In the genomic region with DNA sequence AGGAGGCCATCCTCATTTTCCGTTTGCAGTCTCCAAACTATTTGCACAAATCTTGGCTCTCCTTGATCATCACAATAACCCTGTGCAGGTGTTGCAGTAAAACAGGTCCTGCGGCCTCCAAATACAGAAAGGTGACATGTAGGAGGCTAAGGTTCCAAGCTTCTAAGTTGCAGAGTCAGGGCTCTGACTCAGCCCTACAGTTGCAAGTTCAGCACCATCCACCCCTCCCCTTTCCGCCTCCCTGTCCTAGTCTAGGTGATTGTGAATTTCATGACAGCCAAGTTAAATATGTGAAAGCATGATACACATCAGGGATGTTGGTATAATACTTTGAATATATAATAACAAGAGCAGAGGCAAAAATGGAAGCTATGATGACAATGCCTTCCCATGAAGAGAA, we compare ENCODE assay signal across 32 cellular contexts.
"Had no signal": no experiment of that assay in that cellular context is flagged by ENCODE, and none has a peak within 500 bp of the region (broad histone marks: within the 10 kb centered on the region; RNA-seq: fewer than 3 reads in every experiment).

No MANE protein-coding gene starts in this region.

- H3K4me3 Mint-ChIP-seq: activated CD4-positive, alpha-beta memory T cell treated with anti-CD3 and anti-CD28 coated beads for 36 hours; activated CD4-positive, alpha-beta T cell treated with anti-CD3 and anti-CD28 coated beads for 36 hours; activated CD4-positive, alpha-beta T cell treated with anti-CD3 and anti-CD28 coated beads, Interleukin-2, amount 10 ng/mL, durations not matched to agents 24 days and 14 days; activated CD8-positive, alpha-beta memory T cell treated with anti-CD3 and anti-CD28 coated beads, Interleukin-2, amount 10 ng/mL, durations not matched to agents 7 days and 5 days; activated CD8-positive, alpha-beta T cell treated with anti-CD3 and anti-CD28 coated beads, Interleukin-2, amount 10 ng/mL, durations not matched to agents 7 days and 5 days; activated naive CD4-positive, alpha-beta T cell treated with anti-CD3 and anti-CD28 coated beads for 36 hours; activated naive CD4-positive, alpha-beta T cell treated with anti-CD3 and anti-CD28 coated beads, Interleukin-2, amount 50 U/mL, for 24 hours; activated naive CD8-positive, alpha-beta T cell treated with anti-CD3 and anti-CD28 coated beads for 36 hours; activated naive CD8-positive, alpha-beta T cell treated with anti-CD3 and anti-CD28 coated beads, Interleukin-2, amount 50 U/mL, for 24 hours; activated T-helper 1 cell treated with anti-CD3 and anti-CD28 coated beads, Interleukin-12 subunit alpha, Interleukin-12 subunit beta, Interleukin-2, Interleukin-4 antibody, amounts not matched to agents 30 ng/mL and 10 ng/mL and 1 ng/mL, durations not matched to agents 14 hours and 24 hours and 36 hours; endodermal cell had no signal

- DNase-seq: activated CD4-positive, alpha-beta memory T cell treated with anti-CD3 and anti-CD28 coated beads for 36 hours; activated CD4-positive, alpha-beta T cell treated with anti-CD3 and anti-CD28 coated beads for 36 hours; activated CD4-positive, alpha-beta T cell treated with anti-CD3 and anti-CD28 coated beads, Interleukin-2, amount 10 ng/mL, durations not matched to agents 24 days and 14 days; activated CD4-positive, CD25-positive, alpha-beta regulatory T cell; activated CD4-positive, CD25-positive, alpha-beta regulatory T cell treated with anti-CD3 and anti-CD28 coated beads, Interleukin-2, amount 50 U/mL, for 72 hours; activated CD8-positive, alpha-beta memory T cell treated with anti-CD3 and anti-CD28 coated beads, Interleukin-2, amount 10 ng/mL, durations not matched to agents 7 days and 5 days; activated CD8-positive, alpha-beta memory T cell treated with anti-CD3 and anti-CD28 coated beads, Interleukin-2, amount 50 U/mL, for 4 hours; activated CD8-positive, alpha-beta T cell treated with anti-CD3 and anti-CD28 coated beads, Interleukin-2, amount 10 ng/mL, durations not matched to agents 7 days and 5 days; activated effector memory CD4-positive, alpha-beta T cell treated with anti-CD3 and anti-CD28 coated beads, Interleukin-2, amount 50 U/mL, for 16 hours; activated naive CD4-positive, alpha-beta T cell treated with anti-CD3 and anti-CD28 coated beads for 36 hours; activated naive CD8-positive, alpha-beta T cell treated with anti-CD3 and anti-CD28 coated beads for 36 hours; activated naive CD8-positive, alpha-beta T cell treated with anti-CD3 and anti-CD28 coated beads, Interleukin-2, amount 50 U/mL, for 24 hours; activated T-cell treated with anti-CD3 and anti-CD28 coated beads, Interleukin-2, amount 50 U/mL, for 1 hour; activated T-cell treated with anti-CD3 and anti-CD28 coated beads, Interleukin-2, amount 50 U/mL, for 48 hours; adrenal gland; amygdala; aorta; body of pancreas; central memory CD4-positive, alpha-beta T cell; cerebellar nuclear complex; colonic mucosa; effector memory CD4-positive, alpha-beta T cell; endodermal cell; erythroblast; esophagus squamous epithelium; foreskin melanocyte; T-helper 2 cell had no signal

- H3K9me3 ChIP-seq: adrenal gland, body of pancreas, colonic mucosa, esophagus squamous epithelium, gastroesophageal sphincter had no signal

- H3K36me3 Mint-ChIP-seq: activated CD4-positive, alpha-beta memory T cell treated with anti-CD3 and anti-CD28 coated beads for 36 hours; activated CD8-positive, alpha-beta memory T cell treated with anti-CD3 and anti-CD28 coated beads, Interleukin-2, amount 10 ng/mL, durations not matched to agents 7 days and 5 days; activated naive CD4-positive, alpha-beta T cell treated with anti-CD3 and anti-CD28 coated beads, Interleukin-2, amount 50 U/mL, for 24 hours; activated naive CD8-positive, alpha-beta T cell treated with anti-CD3 and anti-CD28 coated beads for 36 hours had no signal

- H3K4me1 ChIP-seq: adrenal gland, body of pancreas, colonic mucosa had no signal

- H3K27me3 Mint-ChIP-seq: activated CD4-positive, alpha-beta T cell treated with anti-CD3 and anti-CD28 coated beads, Interleukin-2, amount 10 ng/mL, durations not matched to agents 24 days and 14 days; activated CD8-positive, alpha-beta memory T cell treated with anti-CD3 and anti-CD28 coated beads, Interleukin-2, amount 10 ng/mL, durations not matched to agents 7 days and 5 days; activated naive CD4-positive, alpha-beta T cell treated with anti-CD3 and anti-CD28 coated beads, Interleukin-2, amount 50 U/mL, for 24 hours had no signal

- H3K4me3 ChIP-seq: adrenal gland, body of pancreas, cardiac muscle cell, colonic mucosa, esophagus squamous epithelium, gastroesophageal sphincter had no signal

- H3K36me3 ChIP-seq: adrenal gland, cardiac muscle cell, colonic mucosa, esophagus squamous epithelium, gastroesophageal sphincter had no signal

- H3K27me3 ChIP-seq: adrenal gland, body of pancreas, cardiac muscle cell, colonic mucosa, gastroesophageal sphincter had no signal

- H3K27ac ChIP-seq: adrenal gland, body of pancreas, cardiac muscle cell, colonic mucosa, gastroesophageal sphincter had no signal

- H3K27ac Mint-ChIP-seq: activated CD4-positive, alpha-beta memory T cell treated with anti-CD3 and anti-CD28 coated beads for 36 hours; activated CD4-positive, alpha-beta T cell treated with anti-CD3 and anti-CD28 coated beads for 36 hours; activated CD4-positive, alpha-beta T cell treated with anti-CD3 and anti-CD28 coated beads, Interleukin-2, amount 10 ng/mL, durations not matched to agents 24 days and 14 days; activated CD8-positive, alpha-beta memory T cell treated with anti-CD3 and anti-CD28 coated beads, Interleukin-2, amount 10 ng/mL, durations not matched to agents 7 days and 5 days; activated CD8-positive, alpha-beta T cell treated with anti-CD3 and anti-CD28 coated beads, Interleukin-2, amount 10 ng/mL, durations not matched to agents 7 days and 5 days; activated naive CD4-positive, alpha-beta T cell treated with anti-CD3 and anti-CD28 coated beads for 36 hours; activated naive CD4-positive, alpha-beta T cell treated with anti-CD3 and anti-CD28 coated beads, Interleukin-2, amount 50 U/mL, for 24 hours; activated naive CD8-positive, alpha-beta T cell treated with anti-CD3 and anti-CD28 coated beads for 36 hours; activated naive CD8-positive, alpha-beta T cell treated with anti-CD3 and anti-CD28 coated beads, Interleukin-2, amount 50 U/mL, for 24 hours; activated T-helper 1 cell treated with anti-CD3 and anti-CD28 coated beads, Interleukin-12 subunit alpha, Interleukin-12 subunit beta, Interleukin-2, Interleukin-4 antibody, amounts not matched to agents 30 ng/mL and 10 ng/mL and 1 ng/mL, durations not matched to agents 14 hours and 24 hours and 36 hours; activated T-helper 2 cell treated with anti-CD3 and anti-CD28 coated beads, Interferon-gamma antibody, Interleukin-2, Interleukin-4, amounts not matched to agents 10 μg/mL and 5 μg/mL and 100 μg/mL, durations not matched to agents 14 hours and 24 hours and 36 hours; endodermal cell had no signal

- H3K4me1 Mint-ChIP-seq: activated CD4-positive, alpha-beta T cell treated with anti-CD3 and anti-CD28 coated beads for 36 hours; activated CD4-positive, alpha-beta T cell treated with anti-CD3 and anti-CD28 coated beads, Interleukin-2, amount 10 ng/mL, durations not matched to agents 24 days and 14 days; activated CD8-positive, alpha-beta memory T cell treated with anti-CD3 and anti-CD28 coated beads, Interleukin-2, amount 10 ng/mL, durations not matched to agents 7 days and 5 days; activated naive CD4-positive, alpha-beta T cell treated with anti-CD3 and anti-CD28 coated beads, Interleukin-2, amount 50 U/mL, for 24 hours; activated naive CD8-positive, alpha-beta T cell treated with anti-CD3 and anti-CD28 coated beads for 36 hours; activated naive CD8-positive, alpha-beta T cell treated with anti-CD3 and anti-CD28 coated beads, Interleukin-2, amount 50 U/mL, for 24 hours; endodermal cell had no signal

- H3K9me3 Mint-ChIP-seq: activated CD4-positive, alpha-beta memory T cell treated with anti-CD3 and anti-CD28 coated beads for 36 hours; activated CD4-positive, alpha-beta T cell treated with anti-CD3 and anti-CD28 coated beads, Interleukin-2, amount 10 ng/mL, durations not matched to agents 24 days and 14 days; activated naive CD4-positive, alpha-beta T cell treated with anti-CD3 and anti-CD28 coated beads for 36 hours; activated naive CD4-positive, alpha-beta T cell treated with anti-CD3 and anti-CD28 coated beads, Interleukin-2, amount 50 U/mL, for 24 hours; activated naive CD8-positive, alpha-beta T cell treated with anti-CD3 and anti-CD28 coated beads for 36 hours; activated naive CD8-positive, alpha-beta T cell treated with anti-CD3 and anti-CD28 coated beads, Interleukin-2, amount 50 U/mL, for 24 hours; activated T-helper 1 cell treated with anti-CD3 and anti-CD28 coated beads, Interleukin-12 subunit alpha, Interleukin-12 subunit beta, Interleukin-2, Interleukin-4 antibody, amounts not matched to agents 30 ng/mL and 10 ng/mL and 1 ng/mL, durations not matched to agents 14 hours and 24 hours and 36 hours; activated T-helper 2 cell treated with anti-CD3 and anti-CD28 coated beads, Interferon-gamma antibody, Interleukin-2, Interleukin-4, amounts not matched to agents 10 μg/mL and 5 μg/mL and 100 μg/mL, durations not matched to agents 14 hours and 24 hours and 36 hours; endodermal cell had no signal
